ENCODE assay signal across 2 cellular contexts in the genomic region with DNA sequence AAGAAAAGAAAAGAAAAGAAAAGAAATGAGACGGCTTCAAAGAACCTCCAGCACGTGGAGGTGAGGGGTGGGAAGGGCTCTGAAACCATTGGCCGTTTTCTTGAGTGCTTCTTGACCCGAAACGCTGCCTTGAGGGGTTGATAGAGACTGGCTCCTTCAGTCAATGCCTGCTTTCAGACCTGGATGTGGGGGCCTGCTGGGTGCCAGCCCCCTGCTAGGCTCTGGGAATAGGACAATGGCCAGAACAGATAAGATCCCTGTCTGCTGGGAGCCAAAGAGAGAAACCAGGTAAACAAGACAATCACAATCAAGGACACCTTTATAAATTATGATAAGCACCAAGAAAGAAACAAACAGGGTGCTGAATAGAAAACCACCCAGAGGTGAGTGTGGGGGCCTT.
TF ChIP-seq lines count a peak whose summit lies in the region.

No MANE protein-coding gene starts in this region.

TF ChIP-seq in A549, 52 proteins besides CTCF, POLR2A, EP300 and RAD21:
- TF ChIP-seq, protein P1, sequence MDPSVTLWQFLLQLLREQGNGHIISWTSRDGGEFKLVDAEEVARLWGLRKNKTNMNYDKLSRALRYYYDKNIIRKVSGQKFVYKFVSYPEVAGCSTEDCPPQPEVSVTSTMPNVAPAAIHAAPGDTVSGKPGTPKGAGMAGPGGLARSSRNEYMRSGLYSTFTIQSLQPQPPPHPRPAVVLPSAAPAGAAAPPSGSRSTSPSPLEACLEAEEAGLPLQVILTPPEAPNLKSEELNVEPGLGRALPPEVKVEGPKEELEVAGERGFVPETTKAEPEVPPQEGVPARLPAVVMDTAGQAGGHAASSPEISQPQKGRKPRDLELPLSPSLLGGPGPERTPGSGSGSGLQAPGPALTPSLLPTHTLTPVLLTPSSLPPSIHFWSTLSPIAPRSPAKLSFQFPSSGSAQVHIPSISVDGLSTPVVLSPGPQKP (IDR thresholded peaks at IDR 0.05; ENCODE audit: low read depth, low read length), result no peak
- TF ChIP-seq KDM1A (IDR thresholded peaks at IDR 0.05; ENCODE audit: low read depth), result no peak
- TF ChIP-seq RCOR1 (IDR thresholded peaks at IDR 0.05; ENCODE audit: low read depth, low read length), result no peak
- TF ChIP-seq HOXA7 (CRISPR knock-in tag; IDR thresholded peaks at IDR 0.05), result no peak
- TF ChIP-seq FOSB (CRISPR knock-in tag; IDR thresholded peaks at IDR 0.05), result no peak
- TF ChIP-seq ZC3H11A (IDR thresholded peaks at IDR 0.05), result no peak
- TF ChIP-seq, protein P2, sequence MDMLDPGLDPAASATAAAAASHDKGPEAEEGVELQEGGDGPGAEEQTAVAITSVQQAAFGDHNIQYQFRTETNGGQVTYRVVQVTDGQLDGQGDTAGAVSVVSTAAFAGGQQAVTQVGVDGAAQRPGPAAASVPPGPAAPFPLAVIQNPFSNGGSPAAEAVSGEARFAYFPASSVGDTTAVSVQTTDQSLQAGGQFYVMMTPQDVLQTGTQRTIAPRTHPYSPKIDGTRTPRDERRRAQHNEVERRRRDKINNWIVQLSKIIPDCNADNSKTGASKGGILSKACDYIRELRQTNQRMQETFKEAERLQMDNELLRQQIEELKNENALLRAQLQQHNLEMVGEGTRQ (IDR thresholded peaks at IDR 0.05), result no peak
- no peak for TF ChIP-seq KDM5A (IDR thresholded peaks at IDR 0.05)
- no peak for TF ChIP-seq FOSL2 (IDR thresholded peaks at IDR 0.05)
- TF ChIP-seq FOSL2 (CRISPR knock-in tag; IDR thresholded peaks at IDR 0.05), result no peak
- TF ChIP-seq CHD2 (IDR thresholded peaks at IDR 0.05; ENCODE audit: low read length, partially characterized antibody), result no peak
- no peak for TF ChIP-seq RARB (CRISPR knock-in tag; IDR thresholded peaks at IDR 0.05)
- TF ChIP-seq CBX2 (IDR thresholded peaks at IDR 0.05; ENCODE audit: borderline replicate concordance, low read depth), result no peak
- TF ChIP-seq ZFP36 (IDR thresholded peaks at IDR 0.05; ENCODE audit: borderline replicate concordance, partially characterized antibody), result no peak
- TF ChIP-seq HDAC2 (IDR thresholded peaks at IDR 0.05), result no peak

TF ChIP-seq in H1, 55 proteins besides CTCF, POLR2A, EP300 and RAD21:
- TF ChIP-seq, protein P3, sequence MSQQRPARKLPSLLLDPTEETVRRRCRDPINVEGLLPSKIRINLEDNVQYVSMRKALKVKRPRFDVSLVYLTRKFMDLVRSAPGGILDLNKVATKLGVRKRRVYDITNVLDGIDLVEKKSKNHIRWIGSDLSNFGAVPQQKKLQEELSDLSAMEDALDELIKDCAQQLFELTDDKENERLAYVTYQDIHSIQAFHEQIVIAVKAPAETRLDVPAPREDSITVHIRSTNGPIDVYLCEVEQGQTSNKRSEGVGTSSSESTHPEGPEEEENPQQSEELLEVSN (IDR thresholded peaks at IDR 0.05), result peak; percentile 46; the same call in 1 of the 2 replicates
- TF ChIP-seq HDAC6 (IDR thresholded peaks at IDR 0.05; ENCODE audit: low read depth, low read length), result no peak
- no peak for TF ChIP-seq ASH2L (IDR thresholded peaks at IDR 0.05; ENCODE audit: low read length)
- no peak for TF ChIP-seq MAFK (IDR thresholded peaks at IDR 0.05; ENCODE audit: low read depth, low read length)
TF ChIP-seq in H1: peak in this region for 1.
